In the genomic region with DNA sequence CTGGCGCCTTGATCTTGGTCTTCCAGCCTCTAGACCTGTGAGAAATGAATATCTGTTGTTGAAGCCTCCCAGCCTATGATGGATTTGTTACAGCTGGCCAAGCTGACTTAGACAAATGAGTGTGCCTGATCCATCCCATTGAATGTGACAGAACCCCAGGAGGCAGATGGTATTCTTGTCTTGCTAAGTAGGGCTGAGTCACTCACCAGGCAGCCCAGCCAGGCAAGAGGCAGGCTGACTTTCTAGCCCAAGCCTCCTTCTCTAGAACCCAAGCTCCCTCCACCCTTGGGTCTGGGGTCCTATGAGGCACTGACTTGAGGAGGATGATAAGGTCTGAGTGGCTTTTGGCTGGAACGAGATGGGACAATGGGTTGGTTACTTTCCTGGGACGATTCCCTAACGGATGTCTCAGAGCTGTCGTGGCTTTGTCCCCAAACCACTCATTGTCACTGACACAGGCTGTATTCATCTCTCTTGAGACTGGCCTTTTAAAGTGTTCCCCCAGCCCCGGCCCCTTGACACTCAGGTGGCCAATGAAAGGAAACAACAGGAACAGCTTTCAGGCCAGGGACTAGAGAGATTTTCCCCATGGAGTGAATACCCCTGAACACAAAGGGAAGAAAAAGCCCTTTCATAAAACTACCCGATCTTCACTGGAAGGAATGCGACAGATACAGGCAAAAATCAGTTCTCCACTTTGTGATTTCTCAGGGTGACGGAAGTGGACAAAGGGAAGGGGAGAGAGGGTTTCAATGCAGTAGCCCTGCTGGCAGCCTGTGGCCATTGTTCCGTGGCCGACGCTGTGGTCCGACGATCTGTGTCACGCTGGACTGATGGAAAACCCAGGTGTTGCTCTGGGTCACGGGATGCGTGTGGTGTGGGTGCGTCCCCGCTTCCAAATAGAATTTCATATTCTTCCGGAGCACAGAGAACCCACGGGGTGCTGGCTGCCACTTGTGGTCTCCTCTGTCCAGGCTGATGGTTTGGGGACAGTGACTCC, we compare ENCODE assay signal across 1 cellular context.
TF ChIP-seq lines count a peak whose summit lies in the region.

No MANE protein-coding gene starts in this region.

TF ChIP-seq in H1, 55 proteins besides CTCF, POLR2A, EP300 and RAD21:
- peak; percentile 46 for TF ChIP-seq CTBP2 (IDR thresholded peaks at IDR 0.05; ENCODE audit: borderline replicate concordance, insufficient read depth, insufficient read length, low read length)
- peak; percentile 52; the same call in 1 of the 2 replicates for TF ChIP-seq POLR2AphosphoS5 (IDR thresholded peaks at IDR 0.05; ENCODE audit: low read depth, low read length)
- no peak for TF ChIP-seq GTF2F1 (IDR thresholded peaks at IDR 0.05; ENCODE audit: borderline replicate concordance, low read depth, low read length)
- TF ChIP-seq NRF1 (IDR thresholded peaks at IDR 0.05; ENCODE audit: low read depth, low read length): no peak
- TF ChIP-seq MAX (IDR thresholded peaks at IDR 0.05): 0 out of 2 replicates have a peak, but pooled peaks have one; percentile 4
- TF ChIP-seq MAFK (IDR thresholded peaks at IDR 0.05; ENCODE audit: low read depth, low read length): 0 out of 2 replicates have a peak, but pooled peaks have one; percentile 3
- TF ChIP-seq JUND (IDR thresholded peaks at IDR 0.05; ENCODE audit: low read length): peak; percentile 78
- TF ChIP-seq SIN3A (conservative IDR thresholded peaks at IDR 0.05 in 1 of 2, IDR thresholded peaks at IDR 0.05 in 1 of 2; ENCODE audit: low read depth in 1 of 2, low read length in 2 of 2): peak; percentile 86 to 91; a peak in 1 of 4 replicates
- TF ChIP-seq, protein P1, sequence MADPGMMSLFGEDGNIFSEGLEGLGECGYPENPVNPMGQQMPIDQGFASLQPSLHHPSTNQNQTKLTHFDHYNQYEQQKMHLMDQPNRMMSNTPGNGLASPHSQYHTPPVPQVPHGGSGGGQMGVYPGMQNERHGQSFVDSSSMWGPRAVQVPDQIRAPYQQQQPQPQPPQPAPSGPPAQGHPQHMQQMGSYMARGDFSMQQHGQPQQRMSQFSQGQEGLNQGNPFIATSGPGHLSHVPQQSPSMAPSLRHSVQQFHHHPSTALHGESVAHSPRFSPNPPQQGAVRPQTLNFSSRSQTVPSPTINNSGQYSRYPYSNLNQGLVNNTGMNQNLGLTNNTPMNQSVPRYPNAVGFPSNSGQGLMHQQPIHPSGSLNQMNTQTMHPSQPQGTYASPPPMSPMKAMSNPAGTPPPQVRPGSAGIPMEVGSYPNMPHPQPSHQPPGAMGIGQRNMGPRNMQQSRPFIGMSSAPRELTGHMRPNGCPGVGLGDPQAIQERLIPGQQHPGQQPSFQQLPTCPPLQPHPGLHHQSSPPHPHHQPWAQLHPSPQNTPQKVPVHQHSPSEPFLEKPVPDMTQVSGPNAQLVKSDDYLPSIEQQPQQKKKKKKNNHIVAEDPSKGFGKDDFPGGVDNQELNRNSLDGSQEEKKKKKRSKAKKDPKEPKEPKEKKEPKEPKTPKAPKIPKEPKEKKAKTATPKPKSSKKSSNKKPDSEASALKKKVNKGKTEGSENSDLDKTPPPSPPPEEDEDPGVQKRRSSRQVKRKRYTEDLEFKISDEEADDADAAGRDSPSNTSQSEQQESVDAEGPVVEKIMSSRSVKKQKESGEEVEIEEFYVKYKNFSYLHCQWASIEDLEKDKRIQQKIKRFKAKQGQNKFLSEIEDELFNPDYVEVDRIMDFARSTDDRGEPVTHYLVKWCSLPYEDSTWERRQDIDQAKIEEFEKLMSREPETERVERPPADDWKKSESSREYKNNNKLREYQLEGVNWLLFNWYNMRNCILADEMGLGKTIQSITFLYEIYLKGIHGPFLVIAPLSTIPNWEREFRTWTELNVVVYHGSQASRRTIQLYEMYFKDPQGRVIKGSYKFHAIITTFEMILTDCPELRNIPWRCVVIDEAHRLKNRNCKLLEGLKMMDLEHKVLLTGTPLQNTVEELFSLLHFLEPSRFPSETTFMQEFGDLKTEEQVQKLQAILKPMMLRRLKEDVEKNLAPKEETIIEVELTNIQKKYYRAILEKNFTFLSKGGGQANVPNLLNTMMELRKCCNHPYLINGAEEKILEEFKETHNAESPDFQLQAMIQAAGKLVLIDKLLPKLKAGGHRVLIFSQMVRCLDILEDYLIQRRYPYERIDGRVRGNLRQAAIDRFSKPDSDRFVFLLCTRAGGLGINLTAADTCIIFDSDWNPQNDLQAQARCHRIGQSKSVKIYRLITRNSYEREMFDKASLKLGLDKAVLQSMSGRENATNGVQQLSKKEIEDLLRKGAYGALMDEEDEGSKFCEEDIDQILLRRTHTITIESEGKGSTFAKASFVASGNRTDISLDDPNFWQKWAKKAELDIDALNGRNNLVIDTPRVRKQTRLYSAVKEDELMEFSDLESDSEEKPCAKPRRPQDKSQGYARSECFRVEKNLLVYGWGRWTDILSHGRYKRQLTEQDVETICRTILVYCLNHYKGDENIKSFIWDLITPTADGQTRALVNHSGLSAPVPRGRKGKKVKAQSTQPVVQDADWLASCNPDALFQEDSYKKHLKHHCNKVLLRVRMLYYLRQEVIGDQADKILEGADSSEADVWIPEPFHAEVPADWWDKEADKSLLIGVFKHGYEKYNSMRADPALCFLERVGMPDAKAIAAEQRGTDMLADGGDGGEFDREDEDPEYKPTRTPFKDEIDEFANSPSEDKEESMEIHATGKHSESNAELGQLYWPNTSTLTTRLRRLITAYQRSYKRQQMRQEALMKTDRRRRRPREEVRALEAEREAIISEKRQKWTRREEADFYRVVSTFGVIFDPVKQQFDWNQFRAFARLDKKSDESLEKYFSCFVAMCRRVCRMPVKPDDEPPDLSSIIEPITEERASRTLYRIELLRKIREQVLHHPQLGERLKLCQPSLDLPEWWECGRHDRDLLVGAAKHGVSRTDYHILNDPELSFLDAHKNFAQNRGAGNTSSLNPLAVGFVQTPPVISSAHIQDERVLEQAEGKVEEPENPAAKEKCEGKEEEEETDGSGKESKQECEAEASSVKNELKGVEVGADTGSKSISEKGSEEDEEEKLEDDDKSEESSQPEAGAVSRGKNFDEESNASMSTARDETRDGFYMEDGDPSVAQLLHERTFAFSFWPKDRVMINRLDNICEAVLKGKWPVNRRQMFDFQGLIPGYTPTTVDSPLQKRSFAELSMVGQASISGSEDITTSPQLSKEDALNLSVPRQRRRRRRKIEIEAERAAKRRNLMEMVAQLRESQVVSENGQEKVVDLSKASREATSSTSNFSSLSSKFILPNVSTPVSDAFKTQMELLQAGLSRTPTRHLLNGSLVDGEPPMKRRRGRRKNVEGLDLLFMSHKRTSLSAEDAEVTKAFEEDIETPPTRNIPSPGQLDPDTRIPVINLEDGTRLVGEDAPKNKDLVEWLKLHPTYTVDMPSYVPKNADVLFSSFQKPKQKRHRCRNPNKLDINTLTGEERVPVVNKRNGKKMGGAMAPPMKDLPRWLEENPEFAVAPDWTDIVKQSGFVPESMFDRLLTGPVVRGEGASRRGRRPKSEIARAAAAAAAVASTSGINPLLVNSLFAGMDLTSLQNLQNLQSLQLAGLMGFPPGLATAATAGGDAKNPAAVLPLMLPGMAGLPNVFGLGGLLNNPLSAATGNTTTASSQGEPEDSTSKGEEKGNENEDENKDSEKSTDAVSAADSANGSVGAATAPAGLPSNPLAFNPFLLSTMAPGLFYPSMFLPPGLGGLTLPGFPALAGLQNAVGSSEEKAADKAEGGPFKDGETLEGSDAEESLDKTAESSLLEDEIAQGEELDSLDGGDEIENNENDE (IDR thresholded peaks at IDR 0.05; ENCODE audit: insufficient replicate concordance, low read length): peak; percentile 28
- peak; percentile 32; the same call in 1 of the 2 replicates for TF ChIP-seq EGR1 (IDR thresholded peaks at IDR 0.05; ENCODE audit: borderline replicate concordance, low read depth, low read length)
- TF ChIP-seq ASH2L (IDR thresholded peaks at IDR 0.05; ENCODE audit: low read length): peak; percentile 39
TF ChIP-seq in H1: peak in this region for 9.
